In genomic region chr6:122788663-122789062, GRCh38 we compare ENCODE assay signal across 8 cellular contexts. TPM values are rescaled to one million over a fixed set of nuclear protein-coding genes. Genes with fewer than 3 reads are reported as not detected.
DNase-seq lines count a peak whose midpoint lies in the region; ATAC-seq and TF ChIP-seq lines count a peak whose summit lies in the region.

No MANE protein-coding gene starts in this region.

- DNase-seq in right atrium auricular region (ENCODE audit: low spot score) (no peak), Right ventricle myocardium superior (no peak), caudate nucleus (lab: John Stamatoyannopoulos, UW) (peak in 1 of 61 donors; percentile 6), cortex of kidney (lab: John Stamatoyannopoulos, UW) (no peak)
- DNase-seq in stimulated activated CD4-positive, alpha-beta T cell treated with anti-CD3 and anti-CD28 coated beads, Interleukin-15, amount 100 ng/mL, for 24 hours = no peak

- ATAC-seq in Right ventricle myocardium superior (ENCODE audit: poor library complexity) = no peak
- no peak for ATAC-seq in HG02885 (IDR thresholded peaks at IDR 0.05; ENCODE audit: poor library complexity, unreplicated experiment)
- no peak for ATAC-seq in GM18519 (IDR thresholded peaks at IDR 0.05; ENCODE audit: low FRiP score, unreplicated experiment)

- peak overlapping the region; percentile 93 to 95 for H3K27ac ChIP-seq in right atrium auricular region
- peak overlapping the region; percentile 92 for H3K27ac ChIP-seq in caudate nucleus (ENCODE audit: low read depth, low read length)
- H3K27ac ChIP-seq in mucosa of rectum (ENCODE audit: low read depth in 2 of 2, low read length in 2 of 2) = peak overlapping the region; percentile 93 to 99

- H3K4me1 ChIP-seq in right atrium auricular region (peaks cover 0 to 20% of the 10 kb centered on the region in 2 donors), mucosa of rectum (ENCODE audit: control insufficient read depth in 2 of 2, insufficient read depth in 2 of 2, low read length in 2 of 2) (peaks cover 22 to 43% of the 10 kb centered on the region in 2 donors)

- H3K4me3 ChIP-seq in right atrium auricular region = peak overlapping the region; percentile 61 to 69
- peak overlapping the region; percentile 97 to 98 for H3K4me3 ChIP-seq in mucosa of rectum (ENCODE audit: low read length in 2 of 2)

- no peak for TF ChIP-seq CTCF in right atrium auricular region (IDR thresholded peaks at IDR 0.05)

- H3K9me3 ChIP-seq in right atrium auricular region (no peaks in the 10 kb centered on the region), mucosa of rectum (ENCODE audit: control insufficient read depth in 2 of 2, low read length in 2 of 2) (no peaks in the 10 kb centered on the region)

- H3K9ac ChIP-seq in mucosa of rectum (ENCODE audit: low read depth in 1 of 2, low read length in 2 of 2) = peak overlapping the region; percentile 90 to 99

- H3K27me3 ChIP-seq in right atrium auricular region (no peaks in the 10 kb centered on the region), mucosa of rectum (ENCODE audit: control insufficient read depth in 2 of 2, insufficient read depth in 2 of 2, low read length in 2 of 2) (no peaks in the 10 kb centered on the region)

- intact Hi-C loops in Right ventricle myocardium superior (cut with DNase I) = no loop called here

- H3K36me3 ChIP-seq in right atrium auricular region (no peaks in the 10 kb centered on the region), mucosa of rectum (ENCODE audit: control insufficient read depth in 2 of 2, insufficient read depth in 2 of 2, low read length in 2 of 2) (no peaks in the 10 kb centered on the region)

RNA-seq across cellular contexts. Expression of gene SMPDL3A, which starts 0.4 kb away (rescaled TPM):
- total RNA-seq in right atrium auricular region (1 to 10 TPM; 4.9 to 6.6 TPM), Right ventricle myocardium superior (3.7 TPM)

RNA-seq across cellular contexts. Expression of gene FABP7, which starts 9.1 kb away (rescaled TPM):
- under 1 TPM in 1 of 2 donors, not detected in 1; 0.52 TPM for total RNA-seq in right atrium auricular region
- total RNA-seq in Right ventricle myocardium superior = not detected
